In the genomic region with DNA sequence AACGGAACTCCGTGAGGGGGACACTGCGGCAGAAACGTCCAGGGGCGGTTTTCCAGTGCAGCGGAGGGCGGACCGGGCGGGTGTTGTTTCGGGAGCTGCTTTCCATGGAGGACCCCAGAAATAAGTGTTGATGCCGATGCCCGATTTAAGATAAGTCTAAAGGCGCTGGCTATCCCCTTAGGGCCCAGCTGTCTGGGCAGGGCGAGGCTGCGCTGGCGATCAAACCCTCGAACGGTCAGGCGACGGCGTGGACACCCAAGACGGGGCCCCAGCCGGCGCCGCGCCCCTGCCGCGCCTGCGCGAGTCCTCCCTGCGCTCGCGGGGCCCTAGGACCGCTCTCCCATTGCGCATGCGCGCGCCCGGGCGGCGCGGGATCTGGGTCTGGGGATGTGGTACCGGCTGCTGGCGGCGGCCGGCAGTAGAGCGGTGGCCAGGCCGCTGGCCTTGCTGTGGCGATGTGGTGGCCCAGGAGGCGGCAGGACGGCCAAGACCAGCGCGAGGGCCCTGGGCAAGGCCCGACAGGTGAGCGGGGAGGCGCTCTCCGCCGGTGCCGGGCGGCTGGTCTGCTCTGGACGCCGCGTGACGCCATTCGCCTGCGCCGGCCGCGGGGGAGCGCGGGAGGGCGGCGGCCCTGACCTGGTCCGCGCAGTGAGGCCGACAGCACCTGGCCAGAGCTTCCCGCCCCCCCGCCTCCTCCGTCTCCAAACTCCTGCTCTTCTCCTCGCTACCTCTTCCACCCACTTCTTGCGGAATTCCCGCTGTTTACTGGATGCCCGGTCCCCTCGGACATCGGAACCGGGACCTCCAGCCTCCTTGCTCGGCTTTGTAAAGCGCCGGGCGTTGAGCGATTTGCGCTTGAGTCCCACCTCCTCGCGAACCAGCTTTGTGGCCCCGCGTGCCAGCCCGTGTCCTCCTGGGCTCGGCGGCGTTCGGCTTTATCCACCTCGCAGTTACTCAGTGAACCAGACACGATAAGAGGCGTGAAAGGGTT, we compare ENCODE assay signal across 8 cellular contexts. TPM values are rescaled to one million over a fixed set of nuclear protein-coding genes. Genes with fewer than 3 reads are reported as not detected.
DNase-seq lines count a peak whose midpoint lies in the region; ATAC-seq and TF ChIP-seq lines count a peak whose summit lies in the region.

No MANE protein-coding gene starts in this region.

- peak; percentile 93 for ATAC-seq in HG02623 (IDR thresholded peaks at IDR 0.05; ENCODE audit: unreplicated experiment)
- ATAC-seq in T-cell (replicated peaks in 1 of 4), result peak; percentile 92 to 94 (median 92)
- peak; percentile 96 to 98 (median 97) for ATAC-seq in psoas muscle

- peaks cover 27 to 39% (median 32%) of the 10 kb centered on the region in 3 donors for H3K4me1 Mint-ChIP-seq in T-cell

- H3K4me1 ChIP-seq in right atrium auricular region, result peaks cover 0 to 29% of the 10 kb centered on the region in 2 donors
- H3K4me1 ChIP-seq in psoas muscle, result peaks cover 32% of the 10 kb centered on the region
- H3K4me1 ChIP-seq in urinary bladder (ENCODE audit: insufficient read depth), result peaks cover 3% of the 10 kb centered on the region

- H3K27me3 Mint-ChIP-seq in T-cell, result peaks cover 0 to 2% of the 10 kb centered on the region in 2 donors

- peak; percentile 58 for DNase-seq in NCI-H1105 (lab: John Stamatoyannopoulos, UW)
- peak; percentile 80 to 92 (median 87) for DNase-seq in T-cell
- DNase-seq in amniotic stem cell (lab: John Stamatoyannopoulos, UW), result peak; percentile 77
- DNase-seq in right atrium auricular region (ENCODE audit: low spot score), result peak; percentile 89
- peak; percentile 94 to 97 for DNase-seq in psoas muscle

- intact Hi-C loops in psoas muscle (cut with DNase I), result no loop called here

- H3K4me3 Mint-ChIP-seq in T-cell, result peak overlapping the region; percentile 97 to 98 (median 97)

- WGBS in psoas muscle, 3 donors, result 0 to 1% (median 1%) methylated on average over 43 to 104 of the region's 104 CpGs
- under 1% methylated on average over 104 of the region's 104 CpGs for WGBS in urinary bladder

- peak overlapping the region; percentile 90 to 94 for H3K27ac Mint-ChIP-seq in T-cell

- CTCF ChIA-PET in T-cell (lab: Charles Lee), result interaction anchor here in 1 of 2 donors (1.1 kb wide), 1 partner anchor 22 kb away, joined by 3 read pairs; no protein-coding TSS in a partner anchor

- H3K9me3 ChIP-seq in right atrium auricular region (no peaks in the 10 kb centered on the region), psoas muscle (no peaks in the 10 kb centered on the region)

- H3K36me3 ChIP-seq in right atrium auricular region, result no peaks in the 10 kb centered on the region
- peaks cover 0 to 25% of the 10 kb centered on the region in 2 donors for H3K36me3 ChIP-seq in psoas muscle (ENCODE audit: insufficient read depth in 1 of 2, low read depth in 1 of 2)
- no peaks in the 10 kb centered on the region for H3K36me3 ChIP-seq in urinary bladder (ENCODE audit: insufficient read depth)

- POLR2A ChIA-PET in T-cell (lab: Charles Lee), result no interaction called here

- H3K27ac ChIP-seq in right atrium auricular region (peak overlapping the region; percentile 93 to 94), psoas muscle (peak overlapping the region; percentile 99), urinary bladder (ENCODE audit: low read depth) (peak overlapping the region; percentile 81)

- no peaks in the 10 kb centered on the region for H3K9me3 Mint-ChIP-seq in T-cell

- TF ChIP-seq CTCF in GM12875 (IDR thresholded peaks at IDR 0.05; ENCODE audit: borderline replicate concordance, insufficient read depth, low read depth, low read length), result no peak
- TF ChIP-seq CTCF in right atrium auricular region (IDR thresholded peaks at IDR 0.05), result peak in 1 of 2 donors; percentile 50
- peak; percentile 12 for TF ChIP-seq CTCF in psoas muscle (IDR thresholded peaks at IDR 0.05)

- peaks cover 6% of the 10 kb centered on the region for H3K36me3 Mint-ChIP-seq in T-cell

- H3K27me3 ChIP-seq in right atrium auricular region (no peaks in the 10 kb centered on the region), psoas muscle (ENCODE audit: insufficient read depth in 3 of 3, low read length in 2 of 3) (no peaks in the 10 kb centered on the region)

- H3K4me3 ChIP-seq in GM12875 (ENCODE audit: low read depth, low read length), result peak overlapping the region; percentile 71
- H3K4me3 ChIP-seq in right atrium auricular region, result peak overlapping the region; percentile 68 to 95
- peak overlapping the region; percentile 100 for H3K4me3 ChIP-seq in psoas muscle
- peak overlapping the region; percentile 80 for H3K4me3 ChIP-seq in urinary bladder (ENCODE audit: low read depth, low read length)

RNA-seq across cellular contexts. Expression of gene DEF8, which starts 24.0 kb away (rescaled TPM):
- total RNA-seq in T-cell (10 to 100 TPM; 26.4 to 54.1 (median 49.2) TPM), right atrium auricular region (10 to 100 TPM; 50.1 to 69.8 TPM), psoas muscle (10 to 100 TPM; 16.2 to 28.5 (median 25.2) TPM), urinary bladder (27.5 TPM)
- polyA plus RNA-seq in psoas muscle (10 to 100 TPM; 22.2 to 38.3 (median 25.5) TPM), urinary bladder (84.4 TPM)

RNA-seq across cellular contexts. Expression of gene DBNDD1, which starts 46.7 kb away (rescaled TPM):
- total RNA-seq in T-cell (1 to 10 TPM in 2 of 5 donors, under 1 TPM in 3; 0.70 to 3.6 (median 0.88) TPM), right atrium auricular region (1 to 10 TPM; 2.9 to 6.2 TPM), psoas muscle (10 to 100 TPM; 14.7 to 37.8 (median 20.6) TPM), urinary bladder (0.26 TPM)
- polyA plus RNA-seq in psoas muscle (10 to 100 TPM; 14.1 to 25.4 (median 17.0) TPM), urinary bladder (1.4 TPM)

RNA-seq across cellular contexts. Expression of gene TUBB3, which starts 49.4 kb away (rescaled TPM):
- total RNA-seq in T-cell (1 to 10 TPM in 1 of 5 donors, under 1 TPM in 4; 0.58 to 1.8 (median 0.93) TPM), right atrium auricular region (1 to 10 TPM; 2.2 to 6.4 TPM), psoas muscle (1 to 10 TPM in 1 of 4 donors, under 1 TPM in 1, not detected in 2; 0.30 to 1.3 TPM), urinary bladder (28.0 TPM)
- polyA plus RNA-seq in psoas muscle (1 to 10 TPM in 1 of 3 donors, under 1 TPM in 2; 0.17 to 2.4 (median 0.47) TPM), urinary bladder (16.1 TPM)

RNA-seq across cellular contexts. Expression of gene MC1R, which starts 53.9 kb away (rescaled TPM):
- total RNA-seq in T-cell (10 to 100 TPM; 11.7 to 13.7 (median 12.9) TPM), right atrium auricular region (1 to 10 TPM in 1 of 2 donors, under 1 TPM in 1; 0.63 to 1.8 TPM), psoas muscle (1 to 10 TPM in 1 of 4 donors, under 1 TPM in 3; 0.67 to 1.1 (median 0.88) TPM), urinary bladder (3.8 TPM)
- polyA plus RNA-seq in psoas muscle (1 to 10 TPM in 1 of 3 donors, under 1 TPM in 2; 0.18 to 1.8 (median 0.18) TPM), urinary bladder (7.0 TPM)

Comparison
In these comparisons a context has a peak if more than half of its experiments do, and no peak if none do; other contexts are left out.
1. Peak in every context shown above with its lines: DNase-seq, ATAC-seq, H3K4me3 ChIP-seq and H3K27ac ChIP-seq.